Comparison of ENCODE assay signal across 10 cellular contexts in genomic region chr18:51039138-51040112, GRCh38. TPM values are rescaled to one million over a fixed set of nuclear protein-coding genes. Genes with fewer than 3 reads are reported as not detected.
DNase-seq lines count a peak whose midpoint lies in the region; TF ChIP-seq lines count a peak whose summit lies in the region.
"Had no signal": no experiment of that assay in that cellular context is flagged by ENCODE, and none has a peak within 500 bp of the region (broad histone marks: within the 10 kb centered on the region; RNA-seq: fewer than 3 reads in every experiment).

No MANE protein-coding gene starts in this region.

- H3K4me1 ChIP-seq in HUES48 (ENCODE audit: control insufficient read depth, insufficient read depth, low read length) (peaks cover 62% of the 10 kb centered on the region), thyroid gland (peaks cover 74 to 79% of the 10 kb centered on the region in 2 donors)
- H3K4me1 ChIP-seq: Caco-2 had no signal

- no peak overlapping the region for H3K9ac ChIP-seq in HUES48 (ENCODE audit: low read depth, low read length)

- WGBS in thyroid gland, 2 donors, result 26 to 38% methylated on average over 8 of the region's 8 CpGs

- TF ChIP-seq POLR2A in thyroid gland (IDR thresholded peaks at IDR 0.05), result no peak

- H3K27me3 Mint-ChIP-seq in activated naive CD4-positive, alpha-beta T cell treated with anti-CD3 and anti-CD28 coated beads, Interleukin-2, amount 50 U/mL, for 24 hours, result no peaks in the 10 kb centered on the region
- no peaks in the 10 kb centered on the region for H3K27me3 Mint-ChIP-seq in activated naive CD4-positive, alpha-beta T cell treated with anti-CD3 and anti-CD28 coated beads, Interleukin-2, amount 10 ng/mL, durations not matched to agents 7 days and 5 days

- H3K36me3 Mint-ChIP-seq in activated naive CD4-positive, alpha-beta T cell treated with anti-CD3 and anti-CD28 coated beads, Interleukin-2, amount 50 U/mL, for 24 hours, result peaks cover 7% of the 10 kb centered on the region
- peaks cover 14% of the 10 kb centered on the region for H3K36me3 Mint-ChIP-seq in activated naive CD4-positive, alpha-beta T cell treated with anti-CD3 and anti-CD28 coated beads, Interleukin-2, amount 10 ng/mL, durations not matched to agents 7 days and 5 days

- TF ChIP-seq CTCF in thyroid gland (IDR thresholded peaks at IDR 0.05), result no peak

- H3K9me3 ChIP-seq in HUES48 (ENCODE audit: control insufficient read depth, insufficient read depth, low read length) (no peaks in the 10 kb centered on the region), thyroid gland (no peaks in the 10 kb centered on the region)
- H3K9me3 ChIP-seq: Caco-2, MG63 had no signal

- DNase-seq in activated naive CD4-positive, alpha-beta T cell treated with anti-CD3 and anti-CD28 coated beads, Interleukin-2, amount 10 ng/mL, durations not matched to agents 7 days and 5 days, result no peak
- DNase-seq in fibroblast of peridontal ligament (ENCODE audit: extremely low read depth), result peak; percentile 12
- DNase-seq in thyroid gland, result peak; percentile 24 to 26
- no peak for DNase-seq in NCI-H82 (lab: John Stamatoyannopoulos, UW)
- no peak for DNase-seq in AG20443 (ENCODE audit: low spot score)
- no peak for DNase-seq in NCI-H2171 (lab: John Stamatoyannopoulos, UW)
- DNase-seq: Caco-2, MG63 had no signal

- no peaks in the 10 kb centered on the region for H3K9me3 Mint-ChIP-seq in activated naive CD4-positive, alpha-beta T cell treated with anti-CD3 and anti-CD28 coated beads, Interleukin-2, amount 50 U/mL, for 24 hours
- H3K9me3 Mint-ChIP-seq in activated naive CD4-positive, alpha-beta T cell treated with anti-CD3 and anti-CD28 coated beads, Interleukin-2, amount 10 ng/mL, durations not matched to agents 7 days and 5 days, result no peaks in the 10 kb centered on the region

- H3K36me3 ChIP-seq in HUES48 (ENCODE audit: control insufficient read depth, insufficient read depth, low read length) (no peaks in the 10 kb centered on the region), thyroid gland (no peaks in the 10 kb centered on the region)

- peak overlapping the region; percentile 58 for H3K27ac ChIP-seq in HUES48 (ENCODE audit: low read depth, low read length)
- H3K27ac ChIP-seq in thyroid gland, result peak overlapping the region in 2 of 3 donors; percentile 2 to 9

- intact Hi-C loops in thyroid gland (cut with DNase I), result loop anchor here (10.0 kb wide), 1 partner anchor 215 kb away; the partner anchor contains the start of gene MRO

- H3K27ac Mint-ChIP-seq in activated naive CD4-positive, alpha-beta T cell treated with anti-CD3 and anti-CD28 coated beads, Interleukin-2, amount 50 U/mL, for 24 hours, result peak overlapping the region; percentile 60
- no peak overlapping the region for H3K27ac Mint-ChIP-seq in activated naive CD4-positive, alpha-beta T cell treated with anti-CD3 and anti-CD28 coated beads, Interleukin-2, amount 10 ng/mL, durations not matched to agents 7 days and 5 days

- peak overlapping the region; percentile 52 for H3K4me3 Mint-ChIP-seq in activated naive CD4-positive, alpha-beta T cell treated with anti-CD3 and anti-CD28 coated beads, Interleukin-2, amount 50 U/mL, for 24 hours
- H3K4me3 Mint-ChIP-seq in activated naive CD4-positive, alpha-beta T cell treated with anti-CD3 and anti-CD28 coated beads, Interleukin-2, amount 10 ng/mL, durations not matched to agents 7 days and 5 days, result no peak overlapping the region

- H3K4me3 ChIP-seq in HUES48 (ENCODE audit: low read depth, low read length) (no peak overlapping the region), thyroid gland (replicated peaks in 1 of 3) (no peak overlapping the region)
- H3K4me3 ChIP-seq: MG63 had no signal

- CTCF ChIA-PET in activated naive CD4-positive, alpha-beta T cell treated with anti-CD3 and anti-CD28 coated beads, Interleukin-2, amount 10 ng/mL, durations not matched to agents 7 days and 5 days (lab: Charles Lee), result interaction anchor here (1.1 to 3.3 kb wide), 2 partner anchors 12 to 45 kb away, joined by 3 to 14 read pairs; no protein-coding TSS in a partner anchor

- peaks cover 95% of the 10 kb centered on the region for H3K4me1 Mint-ChIP-seq in activated naive CD4-positive, alpha-beta T cell treated with anti-CD3 and anti-CD28 coated beads, Interleukin-2, amount 50 U/mL, for 24 hours
- peaks cover 46% of the 10 kb centered on the region for H3K4me1 Mint-ChIP-seq in activated naive CD4-positive, alpha-beta T cell treated with anti-CD3 and anti-CD28 coated beads, Interleukin-2, amount 10 ng/mL, durations not matched to agents 7 days and 5 days

- H3K27me3 ChIP-seq in HUES48 (ENCODE audit: control insufficient read depth, insufficient read depth, low read length) (no peaks in the 10 kb centered on the region), thyroid gland (no peaks in the 10 kb centered on the region)
- H3K27me3 ChIP-seq: MG63 had no signal

RNA-seq across cellular contexts. Expression of gene SMAD4, which starts 9.4 kb away (rescaled TPM):
- total RNA-seq in thyroid gland, result 100 to 1,000 TPM; 163 to 305 (median 250) TPM

Comparison
In these comparisons a context has a peak if more than half of its experiments do, and no peak if none do; other contexts are left out.
1. DNase-seq: peak in fibroblast of peridontal ligament (single experiment) and thyroid gland (2 of 2); none in activated naive CD4-positive, alpha-beta T cell treated with anti-CD3 and anti-CD28 coated beads, Interleukin-2, amount 10 ng/mL, durations not matched to agents 7 days and 5 days (single experiment), NCI-H82 (single experiment), AG20443 (single experiment) and NCI-H2171 (single experiment).